29 cellular contexts compared by ENCODE assay signal in genomic region chr2:8452296-8452695, GRCh38.
"Had no signal": no experiment of that assay in that cellular context is flagged by ENCODE, and none has a peak within 500 bp of the region (broad histone marks: within the 10 kb centered on the region; RNA-seq: fewer than 3 reads in every experiment).

No MANE protein-coding gene starts in this region.

- H3K4me3 ChIP-seq: ascending aorta, body of pancreas, K562, SJCRH30 had no signal

- H3K27ac Mint-ChIP-seq: activated naive CD4-positive, alpha-beta T cell treated with anti-CD3 and anti-CD28 coated beads, Interleukin-2, amount 50 U/mL, for 72 hours; activated T-helper 1 cell treated with anti-CD3 and anti-CD28 coated beads, Interleukin-12 subunit alpha, Interleukin-12 subunit beta, Interleukin-2, Interleukin-4 antibody, amounts not matched to agents 30 ng/mL and 10 ng/mL and 1 ng/mL, durations not matched to agents 14 hours and 24 hours and 36 hours had no signal

- H3K36me3 Mint-ChIP-seq: activated naive CD4-positive, alpha-beta T cell treated with anti-CD3 and anti-CD28 coated beads, Interleukin-2, amount 50 U/mL, for 72 hours had no signal

- H3K9me3 Mint-ChIP-seq: activated naive CD8-positive, alpha-beta T cell treated with anti-CD3 and anti-CD28 coated beads, Interleukin-2, amount 50 U/mL, for 24 hours; activated T-cell treated with anti-CD3 and anti-CD28 coated beads, Interleukin-2, amount 50 U/mL, for 24 hours; activated T-helper 1 cell treated with anti-CD3 and anti-CD28 coated beads, Interleukin-12 subunit alpha, Interleukin-12 subunit beta, Interleukin-2, Interleukin-4 antibody, amounts not matched to agents 30 ng/mL and 10 ng/mL and 1 ng/mL, durations not matched to agents 14 hours and 24 hours and 36 hours had no signal

- H3K27me3 Mint-ChIP-seq: activated CD4-positive, alpha-beta T cell treated with anti-CD3 and anti-CD28 coated beads for 36 hours; activated T-cell treated with anti-CD3 and anti-CD28 coated beads, Interleukin-2, amount 50 U/mL, for 24 hours had no signal

- H3K9ac ChIP-seq: SK-N-SH had no signal

- H3K4me1 ChIP-seq: ascending aorta, body of pancreas had no signal

- DNase-seq: activated CD4-positive, alpha-beta T cell treated with anti-CD3 and anti-CD28 coated beads for 36 hours; activated effector memory CD4-positive, alpha-beta T cell treated with anti-CD3 and anti-CD28 coated beads, Interleukin-2, amount 50 U/mL, for 16 hours; activated naive CD4-positive, alpha-beta T cell treated with Interleukin-2 at 50 U/mL for 16 hours; activated naive CD8-positive, alpha-beta T cell treated with anti-CD3 and anti-CD28 coated beads, Interleukin-2, amount 50 U/mL, for 24 hours; activated T-cell treated with anti-CD3 and anti-CD28 coated beads, Interleukin-2, amount 50 U/mL, for 24 hours; amniotic stem cell; body of pancreas; central memory CD4-positive, alpha-beta T cell; Karpas-422; MM.1S; NCI-H1105; NCI-H146; NCI-H187 treated with DMSO at 0.1 percent for 48 hours; NCI-H2171; NCI-H226; NCI-H510A; NCI-H526 treated with DMSO at 0.1 percent for 48 hours; NCI-H82; OCI-M1; Right ventricle myocardium superior; SJCRH30; SK-N-SH; T-helper 1 cell; WERI-Rb-1 had no signal

- H3K36me3 ChIP-seq: ascending aorta, SJCRH30, WERI-Rb-1 had no signal

- H3K27ac ChIP-seq: ascending aorta, body of pancreas, RWPE1, SJCRH30, WERI-Rb-1 had no signal

- H3K9me3 ChIP-seq: ascending aorta, body of pancreas, SJCRH30, SK-N-SH had no signal

- H3K27me3 ChIP-seq: ascending aorta, body of pancreas had no signal

- H3K4me3 Mint-ChIP-seq: activated CD4-positive, alpha-beta T cell treated with anti-CD3 and anti-CD28 coated beads for 36 hours; activated T-cell treated with anti-CD3 and anti-CD28 coated beads, Interleukin-2, amount 50 U/mL, for 24 hours; activated T-helper 1 cell treated with anti-CD3 and anti-CD28 coated beads, Interleukin-12 subunit alpha, Interleukin-12 subunit beta, Interleukin-2, Interleukin-4 antibody, amounts not matched to agents 30 ng/mL and 10 ng/mL and 1 ng/mL, durations not matched to agents 14 hours and 24 hours and 36 hours had no signal

- H3K4me2 ChIP-seq: SK-N-SH had no signal
